Comparison of ENCODE assay signal across 12 cellular contexts in genomic region chr12:132163911-132164288, GRCh38. TPM values are rescaled to one million over a fixed set of nuclear protein-coding genes. Genes with fewer than 3 reads are reported as not detected.
DNase-seq lines count a peak whose midpoint lies in the region; ATAC-seq, FAIRE-seq and TF ChIP-seq lines count a peak whose summit lies in the region.
"Had no signal": no experiment of that assay in that cellular context is flagged by ENCODE, and none has a peak within 500 bp of the region (broad histone marks: within the 10 kb centered on the region; RNA-seq: fewer than 3 reads in every experiment).

No MANE protein-coding gene starts in this region.

- peak; percentile 59 for ATAC-seq in K562
- no peak for ATAC-seq in activated naive CD8-positive, alpha-beta T cell treated with anti-CD3 and anti-CD28 coated beads, Interleukin-2, amount 50 U/mL, for 24 hours

- H3K27me3 ChIP-seq in K562 (ENCODE audit: control insufficient read depth in 2 of 2, insufficient read depth in 2 of 2, low read length in 2 of 2) (no peaks in the 10 kb centered on the region), osteoblast (ENCODE audit: insufficient read depth, low read length) (no peaks in the 10 kb centered on the region)

- H3K9me3 Mint-ChIP-seq in HFFc6 = peaks cover 11% of the 10 kb centered on the region
- H3K9me3 Mint-ChIP-seq in activated naive CD8-positive, alpha-beta T cell treated with anti-CD3 and anti-CD28 coated beads, Interleukin-2, amount 50 U/mL, for 24 hours = peaks cover 5% of the 10 kb centered on the region
- H3K9me3 Mint-ChIP-seq: IgD-negative memory B cell had no signal

- H3K36me3 Mint-ChIP-seq in HFFc6 (ENCODE audit: low read depth) = no peaks in the 10 kb centered on the region
- H3K36me3 Mint-ChIP-seq in activated naive CD8-positive, alpha-beta T cell treated with anti-CD3 and anti-CD28 coated beads, Interleukin-2, amount 50 U/mL, for 24 hours (ENCODE audit: low read depth) = no peaks in the 10 kb centered on the region
- H3K36me3 Mint-ChIP-seq: IgD-negative memory B cell had no signal

- H3K4me3 ChIP-seq in K562 (no peak overlapping the region), osteoblast (ENCODE audit: insufficient read depth, low read length) (no peak overlapping the region)
- H3K4me3 ChIP-seq: stomach had no signal

- 67% methylated on average over 11 of the region's 11 CpGs for WGBS in K562 (ENCODE audit: insufficient coverage, low coverage, missing lambda C conversion rate)

- no peak overlapping the region for H3K27ac Mint-ChIP-seq in HFFc6
- H3K27ac Mint-ChIP-seq in activated naive CD8-positive, alpha-beta T cell treated with anti-CD3 and anti-CD28 coated beads, Interleukin-2, amount 50 U/mL, for 24 hours = no peak overlapping the region
- H3K27ac Mint-ChIP-seq: IgD-negative memory B cell had no signal

- H3K27me3 Mint-ChIP-seq in HFFc6 (ENCODE audit: insufficient read depth) = no peaks in the 10 kb centered on the region; the same call in 1 of the 2 replicates
- H3K27me3 Mint-ChIP-seq in activated naive CD8-positive, alpha-beta T cell treated with anti-CD3 and anti-CD28 coated beads, Interleukin-2, amount 50 U/mL, for 24 hours = no peaks in the 10 kb centered on the region
- H3K27me3 Mint-ChIP-seq: IgD-negative memory B cell had no signal

- H3K4me2 ChIP-seq in K562 (ENCODE audit: insufficient read depth, low read length) = no peak overlapping the region
- H3K4me2 ChIP-seq in osteoblast (ENCODE audit: insufficient read depth, low read length) = no peak overlapping the region

- TF ChIP-seq CTCF in HFFc6 (IDR thresholded peaks at IDR 0.05) = peak; percentile 63
- TF ChIP-seq CTCF in K562 (IDR thresholded peaks at IDR 0.05 in 2 of 3, conservative IDR thresholded peaks at IDR 0.05 in 1 of 3; ENCODE audit: insufficient read depth in 2 of 3, low read depth in 1 of 3, low read length in 3 of 3) = 0 out of 6 replicates have a peak, but pooled peaks have one; percentile 10 to 27 (median 26)
- peak; percentile 26 for TF ChIP-seq CTCF in osteoblast (IDR thresholded peaks at IDR 0.05; ENCODE audit: extremely low read depth, low read depth, low read length)

- TF ChIP-seq RAD21 in K562 (CRISPR knock-in tag; conservative IDR thresholded peaks at IDR 0.05 in 1 of 2, IDR thresholded peaks at IDR 0.05 in 1 of 2) = no peak

- H4K20me1 ChIP-seq in K562 (replicated peaks; ENCODE audit: control insufficient read depth, insufficient read depth, low read length) (no peaks in the 10 kb centered on the region), osteoblast (ENCODE audit: insufficient read depth, low read length) (no peaks in the 10 kb centered on the region)

- H3K79me2 ChIP-seq in K562 (ENCODE audit: control insufficient read depth, insufficient read depth, low read length) (no peaks in the 10 kb centered on the region), osteoblast (ENCODE audit: insufficient read depth, low read length) (no peaks in the 10 kb centered on the region)

- H3K4me1 Mint-ChIP-seq in HFFc6 (ENCODE audit: low read depth) = no peaks in the 10 kb centered on the region
- peaks cover 9% of the 10 kb centered on the region for H3K4me1 Mint-ChIP-seq in activated naive CD8-positive, alpha-beta T cell treated with anti-CD3 and anti-CD28 coated beads, Interleukin-2, amount 50 U/mL, for 24 hours

- POLR2A ChIA-PET in K562 (lab: Yijun Ruan, JAX) = interaction anchor here (0.6 kb wide), 1 partner anchor 413 kb away, joined by 4 read pairs; no protein-coding TSS in a partner anchor

- TF ChIP-seq POLR2A in K562 (conservative IDR thresholded peaks at IDR 0.05) = no peak

- no peak overlapping the region for H3K4me3 Mint-ChIP-seq in HFFc6
- no peak overlapping the region for H3K4me3 Mint-ChIP-seq in activated naive CD8-positive, alpha-beta T cell treated with anti-CD3 and anti-CD28 coated beads, Interleukin-2, amount 50 U/mL, for 24 hours
- H3K4me3 Mint-ChIP-seq: IgD-negative memory B cell had no signal

- H3K4me1 ChIP-seq in K562 (replicated peaks in 1 of 2; ENCODE audit: control insufficient read depth in 2 of 2, insufficient read depth in 2 of 2, low read length in 2 of 2) (peaks cover 0 to 47% of the 10 kb centered on the region in 2 experiments; a peak in 4 of 5 replicates), osteoblast (ENCODE audit: insufficient read depth, low read length) (peaks cover 14% of the 10 kb centered on the region)

- H3K27ac ChIP-seq in K562 (ENCODE audit: extremely low read depth, low read depth, low read length) = no peak overlapping the region
- no peak overlapping the region for H3K27ac ChIP-seq in osteoblast (ENCODE audit: low read depth, low read length)
- H3K27ac ChIP-seq: stomach had no signal

- CTCF ChIA-PET in K562 (lab: Yijun Ruan, JAX; ENCODE audit: low intra/inter-chr PET ratio) = no interaction called here

- DNase-seq in NCI-H82 (lab: John Stamatoyannopoulos, UW) = peak; percentile 51
- no peak for DNase-seq in NCI-H82 treated with DMSO at 0.1 percent for 48 hours (lab: John Stamatoyannopoulos, UW; ENCODE audit: unreplicated experiment)
- no peak for DNase-seq in HFFc6
- DNase-seq in K562 (ENCODE audit: extremely low read depth in 1 of 4, low spot score in 3 of 4) = no peak
- no peak for DNase-seq in osteoblast (ENCODE audit: insufficient read length, low spot score, missing footprints)
- no peak for DNase-seq in NCI-H146 (lab: John Stamatoyannopoulos, UW)
- no peak for DNase-seq in activated naive CD8-positive, alpha-beta T cell treated with anti-CD3 and anti-CD28 coated beads, Interleukin-2, amount 50 U/mL, for 24 hours
- no peak for DNase-seq in HPDE6-E6E7 (ENCODE audit: extremely low spot score)
- DNase-seq: activated T-cell treated with anti-CD3 and anti-CD28 coated beads, Interleukin-2, amount 50 U/mL, for 48 hours; cerebellar nuclear complex; stomach had no signal

- no peaks in the 10 kb centered on the region for H3K36me3 ChIP-seq in K562 (ENCODE audit: control insufficient read depth, insufficient read depth, low read length)
- H3K36me3 ChIP-seq in osteoblast (ENCODE audit: insufficient read depth, low read length) = no peaks in the 10 kb centered on the region
- H3K36me3 ChIP-seq: stomach had no signal

- H3K9me1 ChIP-seq in K562 (ENCODE audit: control insufficient read depth, insufficient read depth, low read length) = no peaks in the 10 kb centered on the region

- no peak overlapping the region for H3K9ac ChIP-seq in K562 (ENCODE audit: insufficient read depth in 1 of 2, low read depth in 2 of 2, low read length in 2 of 2)

- H3K9me3 ChIP-seq in K562 (replicated peaks; ENCODE audit: control insufficient read depth, insufficient read depth, low read depth, low read length) = no peaks in the 10 kb centered on the region
- no peaks in the 10 kb centered on the region for H3K9me3 ChIP-seq in osteoblast (ENCODE audit: low read depth, low read length)
- H3K9me3 ChIP-seq: stomach had no signal

- in situ Hi-C loops in K562 (cut with MboI) = no loop called here

- H2AFZ ChIP-seq in K562 (ENCODE audit: low read depth, low read length) (no peak overlapping the region), osteoblast (ENCODE audit: low read length) (no peak overlapping the region)

- FAIRE-seq in K562 (lab: Jason Lieb, UNC) = no peak

- no TSS peak for BruUV-seq in K562 (replicated peaks; lab: Mats Ljungman, UMichigan)

- intact Hi-C loops in K562 (cut with micrococcal nuclease) = no loop called here

- TF ChIP-seq EP300 in K562 (IDR thresholded peaks at IDR 0.05; ENCODE audit: low read length) = no peak

TF ChIP-seq in K562, 482 proteins besides CTCF, POLR2A, EP300 and RAD21 (continues in another document):
- no peak for TF ChIP-seq NRF1 (conservative IDR thresholded peaks at IDR 0.05 in 1 of 2, IDR thresholded peaks at IDR 0.05 in 1 of 2)

RNA-seq across cellular contexts. Expression of gene NOC4L, which starts 19.6 kb away (rescaled TPM):
- total RNA-seq in HFFc6 (2021; fragmentation: NEBNext Ultra II Directional; extraction: Animal tissue kit (Norgen Biotek cat#: 25700)) = 10 to 100 TPM; 25.8 to 33.5 (median 31.3) TPM
- total RNA-seq in K562 (2011; cell fraction: chromatin; rRNA removed; ENCODE audit: low replicate concordance) = 5.1 and 16.0 TPM in 2 replicates
- 19.2 and 20.4 TPM in 2 replicates for total RNA-seq in K562 (2011; cell fraction: nucleolus; rRNA removed)
- total RNA-seq in K562 (2011; cell fraction: nucleoplasm; rRNA removed) = 6.3 and 8.9 TPM in 2 replicates
- total RNA-seq in K562 (2014; rRNA removed) = 40.4 and 57.2 TPM in 2 replicates
- 3.2 and 4.9 TPM in 2 replicates for total RNA-seq in K562 (2014; rRNA removed; fragmentation: Illumina TruSeq; extraction: Trizol)
- 20.1 and 24.6 TPM in 2 replicates for total RNA-seq in K562 (2015; rRNA removed; fragmentation: Illumina TruSeq; extraction: Trizol)
- total RNA-seq in K562 (2021) = 77.0 and 78.5 TPM in 2 replicates
- polyA plus RNA-seq in K562 (2011; rRNA removed) = 4.4 and 8.8 TPM in 2 replicates
- 7.3 and 22.0 TPM in 2 replicates for polyA plus RNA-seq in K562 (2011; cell fraction: cytosol; rRNA removed)
- 16.8 and 33.7 TPM in 2 replicates for polyA plus RNA-seq in K562 (2011; cell fraction: nucleus; rRNA removed)
- polyA plus RNA-seq in K562 (2012) = 38.5 and 46.2 TPM in 2 replicates
- polyA plus RNA-seq in K562 (2014; fragmentation: Illumina TruSeq; extraction: Trizol) = 20.0 and 44.9 TPM in 2 replicates
- polyA plus RNA-seq in K562 (2014; fragmentation: Nextera tagmentation; extraction: Ambion mirVana) = 1 to 10 TPM; 1.3 to 2.9 TPM
- polyA plus RNA-seq in K562 (2014; rRNA removed) = 33.7 and 35.5 TPM in 2 replicates
- polyA minus RNA-seq in K562 (2011; rRNA and poly(A)+ RNA removed) = 1.5 and 3.8 TPM in 2 replicates
- 21.0 and 22.6 TPM in 2 replicates for polyA minus RNA-seq in K562 (2011; cell fraction: cytosol; rRNA and poly(A)+ RNA removed)
- 7.9 and 9.6 TPM in 2 replicates for polyA minus RNA-seq in K562 (2011; cell fraction: nucleus; rRNA and poly(A)+ RNA removed)
- total RNA-seq in osteoblast = 7.7 and 11.2 TPM in 2 replicates

RNA-seq across cellular contexts. Expression of gene DDX51, which starts 19.8 kb away (rescaled TPM):
- 10 to 100 TPM; 13.8 to 18.3 (median 16.8) TPM for total RNA-seq in HFFc6 (2021; fragmentation: NEBNext Ultra II Directional; extraction: Animal tissue kit (Norgen Biotek cat#: 25700))
- 67.8 and 193 TPM in 2 replicates for total RNA-seq in K562 (2011; cell fraction: chromatin; rRNA removed; ENCODE audit: low replicate concordance)
- total RNA-seq in K562 (2011; cell fraction: nucleolus; rRNA removed) = 119 and 131 TPM in 2 replicates
- 73.8 and 80.7 TPM in 2 replicates for total RNA-seq in K562 (2011; cell fraction: nucleoplasm; rRNA removed)
- total RNA-seq in K562 (2014; rRNA removed) = 13.1 and 17.3 TPM in 2 replicates
- total RNA-seq in K562 (2014; rRNA removed; fragmentation: Illumina TruSeq; extraction: Trizol) = 6.3 and 8.0 TPM in 2 replicates
- total RNA-seq in K562 (2015; rRNA removed; fragmentation: Illumina TruSeq; extraction: Trizol) = 12.4 TPM in 2 replicates
- 28.9 and 35.9 TPM in 2 replicates for total RNA-seq in K562 (2021)
- 11.5 and 16.8 TPM in 2 replicates for polyA plus RNA-seq in K562 (2011; rRNA removed)
- 11.0 and 11.3 TPM in 2 replicates for polyA plus RNA-seq in K562 (2011; cell fraction: cytosol; rRNA removed)
- polyA plus RNA-seq in K562 (2011; cell fraction: nucleus; rRNA removed) = 90.6 and 110 TPM in 2 replicates
- polyA plus RNA-seq in K562 (2012) = 17.8 and 19.0 TPM in 2 replicates
- polyA plus RNA-seq in K562 (2014; fragmentation: Illumina TruSeq; extraction: Trizol) = 15.2 and 18.7 TPM in 2 replicates
- 1 to 10 TPM; 1.1 TPM for polyA plus RNA-seq in K562 (2014; fragmentation: Nextera tagmentation; extraction: Ambion mirVana)
- 30.2 and 30.4 TPM in 2 replicates for polyA plus RNA-seq in K562 (2014; rRNA removed)
- 3.7 and 6.8 TPM in 2 replicates for polyA minus RNA-seq in K562 (2011; rRNA and poly(A)+ RNA removed)
- 5.7 and 7.7 TPM in 2 replicates for polyA minus RNA-seq in K562 (2011; cell fraction: cytosol; rRNA and poly(A)+ RNA removed)
- 27.7 and 30.6 TPM in 2 replicates for polyA minus RNA-seq in K562 (2011; cell fraction: nucleus; rRNA and poly(A)+ RNA removed)
- total RNA-seq in osteoblast = 6.2 and 7.4 TPM in 2 replicates
